Comparison of ENCODE assay signal across 10 cellular contexts in the genomic region with DNA sequence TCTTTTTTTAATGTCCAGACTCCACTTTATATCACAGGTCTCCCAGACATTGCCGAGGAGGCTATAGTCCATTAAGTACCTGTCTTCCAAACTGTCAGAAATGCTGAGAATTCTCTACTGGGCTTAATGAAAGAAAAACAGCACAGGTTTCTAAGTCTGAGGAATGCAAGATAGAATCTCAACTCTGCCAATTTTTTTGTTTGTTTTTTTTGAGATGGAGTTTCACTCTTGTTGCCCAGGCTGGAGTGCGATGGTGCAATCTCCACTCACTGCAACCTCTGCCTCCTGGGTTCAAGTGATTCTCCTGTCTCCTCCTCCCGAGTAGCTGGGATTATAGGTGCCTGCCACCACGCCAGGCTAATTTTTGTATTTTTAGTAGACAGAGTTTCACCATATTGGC. TPM values are rescaled to one million over a fixed set of nuclear protein-coding genes. Genes with fewer than 3 reads are reported as not detected.
DNase-seq lines count a peak whose midpoint lies in the region; ATAC-seq and TF ChIP-seq lines count a peak whose summit lies in the region.
"Not testable (repeated sequence)": the region's sequence is repeated elsewhere in the genome, so short reads cannot be mapped to it uniquely, and the experiment has no call there.
"Had no signal": no experiment of that assay in that cellular context is flagged by ENCODE, and none has a peak within 500 bp of the region (broad histone marks: within the 10 kb centered on the region; RNA-seq: fewer than 3 reads in every experiment).

No MANE protein-coding gene starts in this region.

- H3K4me1 Mint-ChIP-seq in CD14-positive monocyte (peaks cover 74% of the 10 kb centered on the region), type B pancreatic cell (ENCODE audit: unreplicated experiment) (peaks cover 25% of the 10 kb centered on the region)
- H3K4me1 Mint-ChIP-seq in activated T-helper 2 cell treated with anti-CD3 and anti-CD28 coated beads, Interferon-gamma antibody, Interleukin-2, Interleukin-4, amounts not matched to agents 10 μg/mL and 5 μg/mL and 100 μg/mL, durations not matched to agents 14 hours and 24 hours and 36 hours (ENCODE audit: low read depth), result peaks cover 79% of the 10 kb centered on the region

- not testable (repeated sequence) for H3K27me3 Mint-ChIP-seq in CD14-positive monocyte (ENCODE audit: low read depth in 3 of 3); activated T-helper 2 cell treated with anti-CD3 and anti-CD28 coated beads, Interferon-gamma antibody, Interleukin-2, Interleukin-4, amounts not matched to agents 10 μg/mL and 5 μg/mL and 100 μg/mL, durations not matched to agents 14 hours and 24 hours and 36 hours (ENCODE audit: low read depth); type B pancreatic cell

- H3K4me3 Mint-ChIP-seq in CD14-positive monocyte, result peak overlapping the region in 1 of 2 donors; percentile 53
- not testable (repeated sequence) for H3K4me3 Mint-ChIP-seq in activated T-helper 2 cell treated with anti-CD3 and anti-CD28 coated beads, Interferon-gamma antibody, Interleukin-2, Interleukin-4, amounts not matched to agents 10 μg/mL and 5 μg/mL and 100 μg/mL, durations not matched to agents 14 hours and 24 hours and 36 hours (ENCODE audit: low read depth); type B pancreatic cell

- not testable (repeated sequence) for TF ChIP-seq POLR2A in NB4 (IDR thresholded peaks at IDR 0.05; ENCODE audit: extremely low read depth, insufficient read length); prostate gland (IDR thresholded peaks at IDR 0.05)

- not testable (repeated sequence) for TF ChIP-seq CTCF in CD14-positive monocyte (IDR thresholded peaks at IDR 0.05); NB4 (IDR thresholded peaks at IDR 0.05; ENCODE audit: low read depth, low read length); cardiac fibroblast (IDR thresholded peaks at IDR 0.05; ENCODE audit: low read depth, low read length); left lung (IDR thresholded peaks at IDR 0.05); prostate gland (IDR thresholded peaks at IDR 0.05); type B pancreatic cell (conservative IDR thresholded peaks at IDR 0.05)

- intact Hi-C loops in CD14-positive monocyte (cut with micrococcal nuclease); left lung (cut with DNase I); prostate gland (cut with DNase I): not testable (repeated sequence)
- intact Hi-C loops in activated T-helper 2 cell treated with anti-CD3 and anti-CD28 coated beads, Interferon-gamma antibody, Interleukin-2, Interleukin-4, amounts not matched to agents 10 μg/mL and 5 μg/mL and 100 μg/mL, durations not matched to agents 14 hours and 24 hours and 36 hours (cut with micrococcal nuclease), result loop anchor here (2.0 kb wide), 2 partner anchors 14 to 20 kb away; no protein-coding TSS in a partner anchor

- WGBS in prostate gland, result 52% methylated on average over 4 of the region's 4 CpGs

- peak overlapping the region; percentile 77 to 81 for H3K27ac ChIP-seq in left lung
- H3K27ac ChIP-seq in prostate gland, result peak overlapping the region; percentile 20 to 29

- not testable (repeated sequence) for H3K9me3 ChIP-seq in left lung, prostate gland

- H3K36me3 Mint-ChIP-seq in CD14-positive monocyte, type B pancreatic cell: not testable (repeated sequence)
- H3K36me3 Mint-ChIP-seq in activated T-helper 2 cell treated with anti-CD3 and anti-CD28 coated beads, Interferon-gamma antibody, Interleukin-2, Interleukin-4, amounts not matched to agents 10 μg/mL and 5 μg/mL and 100 μg/mL, durations not matched to agents 14 hours and 24 hours and 36 hours (ENCODE audit: low read depth), result peaks cover 13% of the 10 kb centered on the region

- not testable (repeated sequence) for DNase-seq in CD14-positive monocyte (ENCODE audit: low spot score); activated T-helper 2 cell treated with anti-CD3 and anti-CD28 coated beads, Interferon-gamma antibody, Interleukin-2, Interleukin-4, amounts not matched to agents 10 μg/mL and 5 μg/mL and 100 μg/mL, durations not matched to agents 14 hours and 24 hours and 36 hours (ENCODE audit: low spot score); prostate gland (ENCODE audit: low spot score); type B pancreatic cell (ENCODE audit: extremely low spot score, unreplicated experiment)
- DNase-seq in NB4 (ENCODE audit: low read depth), result peak; percentile 24
- peak; percentile 62 to 77 for DNase-seq in cardiac fibroblast (ENCODE audit: low read depth in 2 of 2)
- DNase-seq in fibroblast of peridontal ligament (ENCODE audit: extremely low read depth), result peak; percentile 7
- peak in 1 of 2 donors; percentile 59 for DNase-seq in left lung

- not testable (repeated sequence) for H3K9me3 Mint-ChIP-seq in CD14-positive monocyte; activated T-helper 2 cell treated with anti-CD3 and anti-CD28 coated beads, Interferon-gamma antibody, Interleukin-2, Interleukin-4, amounts not matched to agents 10 μg/mL and 5 μg/mL and 100 μg/mL, durations not matched to agents 14 hours and 24 hours and 36 hours; type B pancreatic cell

- not testable (repeated sequence) for H3K36me3 ChIP-seq in left lung, prostate gland

- H3K27me3 ChIP-seq in left lung; prostate gland (replicated peaks; ENCODE audit: insufficient read depth): not testable (repeated sequence)

- H3K27ac Mint-ChIP-seq in CD14-positive monocyte (peak overlapping the region; percentile 79 to 91 (median 87)), type B pancreatic cell (peak overlapping the region; percentile 63)
- H3K27ac Mint-ChIP-seq in activated T-helper 2 cell treated with anti-CD3 and anti-CD28 coated beads, Interferon-gamma antibody, Interleukin-2, Interleukin-4, amounts not matched to agents 10 μg/mL and 5 μg/mL and 100 μg/mL, durations not matched to agents 14 hours and 24 hours and 36 hours, result peak overlapping the region; percentile 66

- not testable (repeated sequence) for H3K4me3 ChIP-seq in NB4 (ENCODE audit: low read depth, low read length); cardiac fibroblast (replicated peaks in 1 of 2; ENCODE audit: low read depth in 2 of 2, low read length in 2 of 2); left lung; prostate gland

- ATAC-seq in left lung, result peak; percentile 56

- H3K4me1 ChIP-seq in left lung, result peaks cover 0 to 48% of the 10 kb centered on the region in 2 donors
- not testable (repeated sequence) for H3K4me1 ChIP-seq in prostate gland (replicated peaks)

RNA-seq across cellular contexts. Expression of a gene that starts 45.4 kb away (rescaled TPM):
- polyA plus RNA-seq in CD14-positive monocyte, result under 1 TPM in 1 of 2 donors, not detected in 1; 0.13 TPM
- 60.3 and 63.3 TPM in 2 replicates for total RNA-seq in activated T-helper 2 cell treated with anti-CD3 and anti-CD28 coated beads, Interferon-gamma antibody, Interleukin-2, Interleukin-4, amounts not matched to agents 10 μg/mL and 5 μg/mL and 100 μg/mL, durations not matched to agents 14 hours and 24 hours and 36 hours
- 1 to 10 TPM; 6.6 to 7.9 TPM for total RNA-seq in left lung
- 1 to 10 TPM; 5.2 to 6.3 TPM for total RNA-seq in prostate gland
- total RNA-seq in type B pancreatic cell (ENCODE audit: low replicate concordance), result 11.9 and 20.1 TPM in 2 replicates
- total RNA-seq: Daoy had no signal
- polyA plus RNA-seq: A549 had no signal
